ENCODE assay signal across 20 cellular contexts in genomic region chr6:150412221-150412620, GRCh38.
"Had no signal": no experiment of that assay in that cellular context is flagged by ENCODE, and none has a peak within 500 bp of the region (broad histone marks: within the 10 kb centered on the region; RNA-seq: fewer than 3 reads in every experiment).

No MANE protein-coding gene starts in this region.

- H3K36me3 ChIP-seq: heart right ventricle, neutrophil, tibial nerve had no signal

- FAIRE-seq: endometrium, islet of Langerhans had no signal

- DNase-seq: effector memory CD4-positive, alpha-beta T cell; foreskin keratinocyte; heart right ventricle; hypothalamus; kidney glomerular epithelial cell; mesendoderm; naive thymus-derived CD4-positive, alpha-beta T cell; posterior cingulate gyrus; stimulated activated CD4-positive, alpha-beta T cell treated with anti-CD3 and anti-CD28 coated beads, Interleukin-2, amount 100 ng/mL, for 24 hours; stimulated activated CD4-positive, alpha-beta T cell treated with anti-CD3 and anti-CD28 coated beads, Interleukin-4, amount 100 ng/mL, for 4 hours; stimulated activated naive B cell treated with anti-CD40 and anti-IgM and Interleukin-4, amounts not matched to agents 10 μg/mL and 1 μg/mL and 100 μg/mL, for 72 hours; stimulated activated naive CD8-positive, alpha-beta T cell treated with anti-CD3 and anti-CD28 coated beads, Interleukin-15, amount 100 ng/mL, for 72 hours; testis had no signal

- ATAC-seq: esophagus mucosa; foreskin keratinocyte; heart right ventricle; naive thymus-derived CD4-positive, alpha-beta T cell; sciatic nerve; stimulated activated naive B cell treated with anti-CD40 and anti-IgM and Interleukin-4, amounts not matched to agents 10 μg/mL and 1 μg/mL and 100 μg/mL, for 72 hours; stimulated activated naive CD8-positive, alpha-beta T cell treated with anti-CD3 and anti-CD28 coated beads, Interleukin-15, amount 100 ng/mL, for 72 hours had no signal

- H3K4me1 ChIP-seq: testis had no signal

- H3K27ac ChIP-seq: foreskin keratinocyte, heart right ventricle, neutrophil, skin epidermis, testis, tibial nerve had no signal

- H3K9me3 ChIP-seq: heart right ventricle, neutrophil, testis, tibial nerve had no signal

- H3K4me3 ChIP-seq: heart right ventricle, skin epidermis, testis, tibial nerve had no signal
